ENCODE assay signal across 30 cellular contexts in genomic region chr7:26899519-26899918, GRCh38.
"Had no signal": no experiment of that assay in that cellular context is flagged by ENCODE, and none has a peak within 500 bp of the region (broad histone marks: within the 10 kb centered on the region; RNA-seq: fewer than 3 reads in every experiment).

No MANE protein-coding gene starts in this region.

- H2AFZ ChIP-seq: parathyroid adenoma had no signal

- H3K27me3 ChIP-seq: neutrophil, ovary, right lobe of liver, thyroid gland, tibial nerve, upper lobe of left lung, vagina had no signal

- H3K9me3 ChIP-seq: neutrophil, ovary, psoas muscle, right lobe of liver, sigmoid colon, thoracic aorta, thyroid gland, tibial nerve, upper lobe of left lung, vagina had no signal

- ATAC-seq: natural killer cell treated with Interleukin-12 subunit alpha and Interleukin-12 subunit beta and Interleukin-15 and Interleukin-18, amount 100 ng/mL, for 72 hours; psoas muscle; right cardiac atrium; stimulated activated effector memory CD8-positive, alpha-beta T cell treated with anti-CD3 and anti-CD28 coated beads, Interleukin-12 subunit alpha, Interleukin-12 subunit beta, amount 100 ng/mL, for 72 hours; stimulated activated naive B cell treated with anti-CD40 and anti-IgM and Interleukin-4, amounts not matched to agents 10 μg/mL and 1 μg/mL and 100 μg/mL, for 72 hours had no signal

- H3K9ac ChIP-seq: parathyroid adenoma had no signal

- H3K36me3 Mint-ChIP-seq: natural killer cell treated with Interleukin-12 subunit alpha and Interleukin-12 subunit beta and Interleukin-15 and Interleukin-18, amount 100 ng/mL, for 72 hours; stimulated activated effector memory CD8-positive, alpha-beta T cell treated with anti-CD3 and anti-CD28 coated beads, Interleukin-12 subunit alpha, Interleukin-12 subunit beta, amount 100 ng/mL, for 72 hours; stimulated activated naive B cell treated with anti-CD40 and anti-IgM and Interleukin-4, amounts not matched to agents 10 μg/mL and 1 μg/mL and 100 μg/mL, for 72 hours had no signal

- H3K9me3 Mint-ChIP-seq: natural killer cell treated with Interleukin-12 subunit alpha and Interleukin-12 subunit beta and Interleukin-15 and Interleukin-18, amount 100 ng/mL, for 72 hours; neural crest cell; stimulated activated effector memory CD8-positive, alpha-beta T cell treated with anti-CD3 and anti-CD28 coated beads, Interleukin-12 subunit alpha, Interleukin-12 subunit beta, amount 100 ng/mL, for 72 hours; stimulated activated naive B cell treated with anti-CD40 and anti-IgM and Interleukin-4, amounts not matched to agents 10 μg/mL and 1 μg/mL and 100 μg/mL, for 72 hours; stimulated activated naive CD8-positive, alpha-beta T cell treated with anti-CD3 and anti-CD28 coated beads, Interleukin-15, Interleukin-2, amounts not matched to agents 100 ng/mL and 50 ng/mL, for 24 hours had no signal

- H3K36me3 ChIP-seq: neutrophil, ovary, right lobe of liver, sigmoid colon, stomach, thoracic aorta, thyroid gland, tibial nerve, upper lobe of left lung, vagina had no signal

- H3K4me3 Mint-ChIP-seq: natural killer cell treated with Interleukin-12 subunit alpha and Interleukin-12 subunit beta and Interleukin-15 and Interleukin-18, amount 100 ng/mL, for 72 hours; nephron progenitor cell; neural crest cell; stimulated activated effector memory CD8-positive, alpha-beta T cell treated with anti-CD3 and anti-CD28 coated beads, Interleukin-12 subunit alpha, Interleukin-12 subunit beta, amount 100 ng/mL, for 72 hours; stimulated activated naive B cell treated with anti-CD40 and anti-IgM and Interleukin-4, amounts not matched to agents 10 μg/mL and 1 μg/mL and 100 μg/mL, for 72 hours; stimulated activated naive CD8-positive, alpha-beta T cell treated with anti-CD3 and anti-CD28 coated beads, Interleukin-15, Interleukin-2, amounts not matched to agents 100 ng/mL and 50 ng/mL, for 24 hours had no signal

- H3K4me1 ChIP-seq: parathyroid adenoma, psoas muscle, right lobe of liver, sigmoid colon, stomach, thyroid gland, tibial nerve, upper lobe of left lung, vagina had no signal

- DNase-seq: nephron progenitor cell; nucleus accumbens; ovary; posterior cingulate gyrus; psoas muscle; right cardiac atrium; right lobe of liver; sigmoid colon; small intestine; stimulated activated CD4-positive, alpha-beta T cell treated with anti-CD3 and anti-CD28 coated beads, Interleukin-15, amount 100 ng/mL, for 24 hours; stimulated activated CD4-positive, alpha-beta T cell treated with anti-CD3 and anti-CD28 coated beads, Interleukin-2, amount 100 ng/mL, for 24 hours; stimulated activated CD4-positive, alpha-beta T cell treated with anti-CD3 and anti-CD28 coated beads, Interleukin-2, amount 100 ng/mL, for 48 hours; stimulated activated CD4-positive, alpha-beta T cell treated with anti-CD3 and anti-CD28 coated beads, Interleukin-4, amount 100 ng/mL, for 24 hours; stimulated activated naive B cell treated with anti-CD40 and anti-IgM and Interleukin-4, amounts not matched to agents 10 μg/mL and 1 μg/mL and 100 μg/mL, for 72 hours; stimulated activated naive CD4-positive, alpha-beta T cell treated with Interleukin-2 at 50 U/mL for 16 hours; stomach; thyroid gland; trophoblast cell; upper lobe of left lung had no signal

- H3K27ac ChIP-seq: neutrophil, ovary, parathyroid adenoma, psoas muscle, right lobe of liver, sigmoid colon, stomach, thoracic aorta, thyroid gland, tibial nerve, upper lobe of left lung, vagina had no signal

- H3K79me2 ChIP-seq: parathyroid adenoma had no signal

- FAIRE-seq: urothelium cell line had no signal

- H3K4me1 Mint-ChIP-seq: neural crest cell; stimulated activated effector memory CD8-positive, alpha-beta T cell treated with anti-CD3 and anti-CD28 coated beads, Interleukin-12 subunit alpha, Interleukin-12 subunit beta, amount 100 ng/mL, for 72 hours; stimulated activated naive B cell treated with anti-CD40 and anti-IgM and Interleukin-4, amounts not matched to agents 10 μg/mL and 1 μg/mL and 100 μg/mL, for 72 hours had no signal

- H3K4me3 ChIP-seq: ovary, psoas muscle, right lobe of liver, sigmoid colon, stomach, thoracic aorta, thyroid gland, tibial nerve, upper lobe of left lung, vagina had no signal

- H3K27ac Mint-ChIP-seq: natural killer cell treated with Interleukin-12 subunit alpha and Interleukin-12 subunit beta and Interleukin-15 and Interleukin-18, amount 100 ng/mL, for 72 hours; nephron progenitor cell; progenitor cell of endocrine pancreas; stimulated activated effector memory CD8-positive, alpha-beta T cell treated with anti-CD3 and anti-CD28 coated beads, Interleukin-12 subunit alpha, Interleukin-12 subunit beta, amount 100 ng/mL, for 72 hours; stimulated activated naive B cell treated with anti-CD40 and anti-IgM and Interleukin-4, amounts not matched to agents 10 μg/mL and 1 μg/mL and 100 μg/mL, for 72 hours; stimulated activated naive CD8-positive, alpha-beta T cell treated with anti-CD3 and anti-CD28 coated beads, Interleukin-15, Interleukin-2, amounts not matched to agents 100 ng/mL and 50 ng/mL, for 24 hours had no signal
